In genomic region chr4:8316911-8317351, GRCh38 we compare ENCODE assay signal across 23 cellular contexts. TPM values are rescaled to one million over a fixed set of nuclear protein-coding genes. Genes with fewer than 3 reads are reported as not detected.
A peak's percentile ranks its signal among the peaks of the same experiment; 100 is the strongest.
DNase-seq lines count a peak whose midpoint lies in the region; ATAC-seq and TF ChIP-seq lines count a peak whose summit lies in the region.
"Had no signal": no experiment of that assay in that cellular context is flagged by ENCODE, and none has a peak within 500 bp of the region (broad histone marks: within the 10 kb centered on the region; RNA-seq: fewer than 3 reads in every experiment).

No MANE protein-coding gene starts in this region.

- no TSS peak for BruUV-seq in A673 (replicated peaks; lab: Mats Ljungman, UMichigan)

- no peaks in the 10 kb centered on the region for H3K9me3 ChIP-seq in ovary
- peaks cover 4% of the 10 kb centered on the region for H3K9me3 ChIP-seq in A673 (ENCODE audit: low read depth, low read length, poor library complexity, severe bottlenecking)

- DNase-seq in cardiac septum (ENCODE audit: low spot score), result peak; percentile 67
- no peak for DNase-seq in left ventricle myocardium superior
- peak; percentile 11 for DNase-seq in left cardiac atrium
- DNase-seq in ovary, result peak in 3 of 5 donors; percentile 10 to 40 (median 24)
- no peak for DNase-seq in ACHN
- DNase-seq in DMS153 (lab: John Stamatoyannopoulos, UW), result no peak
- DNase-seq in NCI-H446 treated with DMSO at 0.1 percent for 48 hours (lab: John Stamatoyannopoulos, UW), result no peak
- no peak for DNase-seq in A673 (ENCODE audit: low spot score)
- DNase-seq: activated CD4-positive, CD25-positive, alpha-beta regulatory T cell; activated naive CD4-positive, alpha-beta T cell treated with anti-CD3 and anti-CD28 coated beads for 36 hours; brain microvascular endothelial cell; Calu3; foreskin melanocyte; MG63; NCI-H1694 treated with DMSO at 0.1 percent for 48 hours; NCI-H446; SIG-M5; stimulated activated CD4-positive, alpha-beta T cell treated with anti-CD3 and anti-CD28 coated beads, Interleukin-15, amount 100 ng/mL, for 24 hours; stimulated activated naive CD4-positive, alpha-beta T cell had no signal

- peaks cover 18% of the 10 kb centered on the region for H3K4me1 ChIP-seq in ovary (ENCODE audit: insufficient read depth)
- H3K4me1 ChIP-seq in A673 (ENCODE audit: insufficient read depth, low read length, poor library complexity, severe bottlenecking), result peaks cover 11% of the 10 kb centered on the region

- TF ChIP-seq EP300 in ovary (IDR thresholded peaks at IDR 0.05), result no peak

- no peak overlapping the region for H3K4me3 ChIP-seq in ovary
- H3K4me3 ChIP-seq in A673 (ENCODE audit: low read depth, low read length, poor library complexity, severe bottlenecking), result no peak overlapping the region
- H3K4me3 ChIP-seq: left lung, MG63 had no signal

- H3K27me3 ChIP-seq in ovary (no peaks in the 10 kb centered on the region), A673 (replicated peaks; ENCODE audit: insufficient read depth, low read depth, low read length, poor library complexity) (no peaks in the 10 kb centered on the region)
- H3K27me3 ChIP-seq: brain microvascular endothelial cell, MG63 had no signal

- H3K36me3 ChIP-seq in ovary (no peaks in the 10 kb centered on the region), A673 (ENCODE audit: insufficient read depth, low read length, poor library complexity, severe bottlenecking) (no peaks in the 10 kb centered on the region)
- H3K36me3 ChIP-seq: brain microvascular endothelial cell, left lung, MG63 had no signal

- in situ Hi-C loops in ACHN (cut with HindIII; ENCODE audit: low pct_ligation_motif_present, low pct_unique_long_range_greater_than_20kb, low sequenced_read_pairs), result no loop called here

- WGBS in ovary, 3 donors, result 90 to 93% (median 92%) methylated on average over 13 to 15 of the region's 15 CpGs

- CTCF ChIA-PET in A673 (lab: Charles Lee), result no interaction called here

- H3K27ac ChIP-seq in ovary (peak overlapping the region in 1 of 2 donors; percentile 24), A673 (ENCODE audit: low read depth, low read length, poor library complexity, severe bottlenecking) (no peak overlapping the region)
- H3K27ac ChIP-seq: brain microvascular endothelial cell, epithelial cell of prostate, left lung had no signal

- POLR2A ChIA-PET in A673 (lab: Charles Lee; ENCODE audit: low non-redundant PET), result no interaction called here

- no peak for TF ChIP-seq POLR2A in ovary (IDR thresholded peaks at IDR 0.05)

- no peak for TF ChIP-seq CTCF in ovary (IDR thresholded peaks at IDR 0.05)
- TF ChIP-seq CTCF in A673 (conservative IDR thresholded peaks at IDR 0.05; ENCODE audit: low read depth, low read length), result no peak

- intact Hi-C loops in cardiac septum (cut with DNase I), result no loop called here
- intact Hi-C loops in left ventricle myocardium superior (cut with micrococcal nuclease), result no loop called here
- intact Hi-C loops in left cardiac atrium (cut with DNase I), result no loop called here
- intact Hi-C loops in ovary (cut with DNase I), result loop anchor here in 1 of 4 donors (10.0 kb wide), 1 partner anchor 52 kb away; the partner anchor contains the start of gene HTRA3
- intact Hi-C loops in A673 (cut with micrococcal nuclease; ENCODE audit: unreplicated experiment), result no loop called here

- ATAC-seq in left ventricle myocardium superior (no peak), left cardiac atrium (no peak)
- ATAC-seq: left lung; naive thymus-derived CD4-positive, alpha-beta T cell had no signal

RNA-seq across cellular contexts. Expression of gene HTRA3, which starts 47.4 kb away (rescaled TPM):
- total RNA-seq in cardiac septum (50.8 TPM), left ventricle myocardium superior (95.6 TPM), left cardiac atrium (10 to 100 TPM; 48.5 to 78.2 TPM), ovary (100 to 1,000 TPM in 1 of 7 donors, 10 to 100 TPM in 6; 36.2 to 160 (median 62.3) TPM), A673 (2021) (0.64 and 1.4 TPM in 2 replicates)
- 100 to 1,000 TPM; 122 to 163 TPM for polyA plus RNA-seq in ovary
- total RNA-seq: activated naive CD4-positive, alpha-beta T cell treated with anti-CD3 and anti-CD28 coated beads for 36 hours; Calu3; naive thymus-derived CD4-positive, alpha-beta T cell; T-helper 1 cell treated with Interleukin-12 subunit alpha and Interleukin-12 subunit beta and Interleukin-4 antibody, amounts not matched to agents 30 ng/mL and 1 ng/mL, for 36 hours had no signal
- polyA plus RNA-seq: naive thymus-derived CD4-positive, alpha-beta T cell had no signal

Comparison
In these comparisons a context has a peak if more than half of its experiments do, and no peak if none do; other contexts are left out.
1. DNase-seq: peak in cardiac septum (single experiment), left cardiac atrium (single experiment) and ovary (3 of 5); none in left ventricle myocardium superior (single experiment), ACHN (single experiment), DMS153 (single experiment), NCI-H446 treated with DMSO at 0.1 percent for 48 hours (single experiment) and A673 (single experiment).
2. RNA of gene HTRA3, which starts 47.4 kb away (total RNA-seq): 95.6 TPM in left ventricle myocardium superior (single experiment), 48.5 to 78.2 TPM in left cardiac atrium, 36.2 to 160 TPM in ovary and 50.8 TPM in cardiac septum (single experiment); 0.64 to 1.4 TPM in A673; every median in the first group is over 10 times any median in the second.